In genomic region chr14:99899578-99900178, GRCh38 we compare ENCODE assay signal across 9 cellular contexts.
DNase-seq lines count a peak whose midpoint lies in the region; ATAC-seq and TF ChIP-seq lines count a peak whose summit lies in the region.
"Had no signal": no experiment of that assay in that cellular context is flagged by ENCODE, and none has a peak within 500 bp of the region (broad histone marks: within the 10 kb centered on the region; RNA-seq: fewer than 3 reads in every experiment).

No MANE protein-coding gene starts in this region.

- H3K27ac ChIP-seq in left ventricle myocardium inferior (replicated peaks) (no peak overlapping the region), PC-3 (ENCODE audit: low read length) (no peak overlapping the region), upper lobe of left lung (no peak overlapping the region)

- intact Hi-C loops in left ventricle myocardium inferior (cut with micrococcal nuclease) (no loop called here), left ventricle myocardium superior (cut with micrococcal nuclease) (no loop called here), PC-3 (cut with micrococcal nuclease) (no loop called here)

- H3K36me3 ChIP-seq in left ventricle myocardium inferior (peaks cover 55% of the 10 kb centered on the region), PC-3 (ENCODE audit: low read depth, low read length) (no peaks in the 10 kb centered on the region), upper lobe of left lung (peaks cover 0 to 45% (median 7%) of the 10 kb centered on the region in 4 donors)

- WGBS in upper lobe of left lung, 2 donors: 78 to 81% methylated on average over 7 of the region's 7 CpGs

- H4K20me1 ChIP-seq in PC-3 (ENCODE audit: low read length): no peaks in the 10 kb centered on the region

- no peaks in the 10 kb centered on the region for H3K4me1 ChIP-seq in left ventricle myocardium inferior
- H3K4me1 ChIP-seq in PC-3 (ENCODE audit: insufficient read depth, low read length): no peaks in the 10 kb centered on the region
- no peaks in the 10 kb centered on the region for H3K4me1 ChIP-seq in upper lobe of left lung

- no peaks in the 10 kb centered on the region for H3K79me2 ChIP-seq in PC-3 (ENCODE audit: low read length)

- no peak for TF ChIP-seq EP300 in upper lobe of left lung (IDR thresholded peaks at IDR 0.05)

- BruUV-seq in PC-3 (replicated peaks; lab: Mats Ljungman, UMichigan): no TSS peak

- TF ChIP-seq CTCF in left ventricle myocardium inferior (IDR thresholded peaks at IDR 0.05; ENCODE audit: borderline replicate concordance): peak; percentile 63
- peak; percentile 67 for TF ChIP-seq CTCF in PC-3 (conservative IDR thresholded peaks at IDR 0.05; ENCODE audit: low read depth, low read length)
- peak; percentile 57 for TF ChIP-seq CTCF in fibroblast of mammary gland (conservative IDR thresholded peaks at IDR 0.05; ENCODE audit: control insufficient read depth, insufficient read depth, low read depth, low read length)
- peak in 5 of 6 experiments; percentile 5 to 53 (median 40) for TF ChIP-seq CTCF in upper lobe of left lung (IDR thresholded peaks at IDR 0.05)

- no peaks in the 10 kb centered on the region for H3K9me3 ChIP-seq in left ventricle myocardium inferior (replicated peaks)
- no peaks in the 10 kb centered on the region for H3K9me3 ChIP-seq in PC-3 (ENCODE audit: low read length)
- no peaks in the 10 kb centered on the region for H3K9me3 ChIP-seq in upper lobe of left lung

- DNase-seq in left ventricle myocardium inferior: no peak
- no peak for DNase-seq in left ventricle myocardium superior
- DNase-seq in PC-3: peak; percentile 66
- DNase-seq in fibroblast of mammary gland (ENCODE audit: low read depth): peak; percentile 50
- no peak for DNase-seq in upper lobe of left lung
- no peak for DNase-seq in effector CD4-positive, alpha-beta T cell
- no peak for DNase-seq in MV-4-11 (lab: John Stamatoyannopoulos, UW)
- no peak for DNase-seq in SK-N-DZ (ENCODE audit: low spot score)

- H3K9me2 ChIP-seq in PC-3 (replicated peaks; ENCODE audit: low read length): no peaks in the 10 kb centered on the region

- H3K4me2 ChIP-seq in PC-3 (ENCODE audit: low read length): no peak overlapping the region

- no peak for TF ChIP-seq POLR2A in upper lobe of left lung (IDR thresholded peaks at IDR 0.05)

- no peak for ATAC-seq in left ventricle myocardium superior
- ATAC-seq in PC-3: no peak
- ATAC-seq in upper lobe of left lung (ENCODE audit: low FRiP score in 2 of 2): no peak
- ATAC-seq: stimulated activated effector memory CD8-positive, alpha-beta T cell treated with anti-CD3 and anti-CD28 coated beads, Interleukin-12 subunit alpha, Interleukin-12 subunit beta, amount 100 ng/mL, for 72 hours had no signal

- no peak overlapping the region for H3K9ac ChIP-seq in PC-3 (ENCODE audit: low read length)

- H3F3A ChIP-seq in PC-3 (ENCODE audit: low read length, unreplicated experiment): no peaks in the 10 kb centered on the region

- CTCF ChIA-PET in PC-3 (lab: Charles Lee): interaction anchor here (0.6 to 1.0 kb wide), 4 partner anchors 122 to 500 kb away, joined by 3 read pairs; no protein-coding TSS in a partner anchor

- H3K27me3 ChIP-seq in left ventricle myocardium inferior (ENCODE audit: low read depth) (no peaks in the 10 kb centered on the region), PC-3 (ENCODE audit: low read length) (no peaks in the 10 kb centered on the region), upper lobe of left lung (no peaks in the 10 kb centered on the region)

- no peak overlapping the region for H2AFZ ChIP-seq in PC-3 (ENCODE audit: low read length)

- POLR2A ChIA-PET in PC-3 (lab: Charles Lee; ENCODE audit: unreplicated experiment): interaction anchor here (0.6 to 0.7 kb wide), 2 partner anchors 142 to 456 kb away, joined by 3 read pairs; no protein-coding TSS in a partner anchor

- no peak overlapping the region for H3K4me3 ChIP-seq in left ventricle myocardium inferior
- H3K4me3 ChIP-seq in PC-3 (ENCODE audit: low read length): no peak overlapping the region
- no peak overlapping the region for H3K4me3 ChIP-seq in fibroblast of mammary gland (ENCODE audit: control insufficient read depth, low read depth, low read length)
- no peak overlapping the region for H3K4me3 ChIP-seq in upper lobe of left lung

Comparison
In these comparisons a context has a peak if more than half of its experiments do, and no peak if none do; other contexts are left out.
1. DNase-seq: peak in PC-3 (single experiment) and fibroblast of mammary gland (single experiment); none in left ventricle myocardium inferior (single experiment), left ventricle myocardium superior (single experiment), upper lobe of left lung (0 of 2), effector CD4-positive, alpha-beta T cell (single experiment), MV-4-11 (single experiment) and SK-N-DZ (single experiment).
2. Peak in every context shown above with its lines, with median percentiles within 50 percentile points of each other: CTCF ChIP-seq.